Comparison of ENCODE assay signal across 21 cellular contexts in genomic region chr19:4707322-4707721, GRCh38. TPM values are rescaled to one million over a fixed set of nuclear protein-coding genes. Genes with fewer than 3 reads are reported as not detected.
DNase-seq lines count a peak whose midpoint lies in the region; ATAC-seq and TF ChIP-seq lines count a peak whose summit lies in the region.
"Had no signal": no experiment of that assay in that cellular context is flagged by ENCODE, and none has a peak within 500 bp of the region (broad histone marks: within the 10 kb centered on the region; RNA-seq: fewer than 3 reads in every experiment).

No MANE protein-coding gene starts in this region.

- H3K27ac Mint-ChIP-seq in endodermal cell: peak overlapping the region; percentile 19
- H3K27ac Mint-ChIP-seq in T-helper 17 cell: no peak overlapping the region
- H3K27ac Mint-ChIP-seq: activated CD4-positive, alpha-beta T cell treated with anti-CD3 and anti-CD28 coated beads, Interleukin-2, amount 10 ng/mL, durations not matched to agents 24 days and 14 days had no signal

- ATAC-seq in RWPE2 (ENCODE audit: low read depth) (no peak), lower lobe of right lung (no peak), T-helper 17 cell (no peak), GM21360 (IDR thresholded peaks at IDR 0.05; ENCODE audit: unreplicated experiment) (no peak)
- ATAC-seq: HCT116 had no signal

- peaks cover 62% of the 10 kb centered on the region for H3K36me3 Mint-ChIP-seq in endodermal cell (ENCODE audit: low read depth)
- H3K36me3 Mint-ChIP-seq in T-helper 17 cell (ENCODE audit: low read depth): peaks cover 1% of the 10 kb centered on the region

- TF ChIP-seq EP300 in stomach (IDR thresholded peaks at IDR 0.05): no peak

- H3K27ac ChIP-seq in RWPE2 (ENCODE audit: poor library complexity, severe bottlenecking): peak overlapping the region; percentile 99
- no peak overlapping the region for H3K27ac ChIP-seq in endodermal cell (ENCODE audit: low read depth, low read length)
- peak overlapping the region; percentile 31 for H3K27ac ChIP-seq in lower lobe of right lung
- H3K27ac ChIP-seq in stomach: peak overlapping the region in 4 of 5 donors; percentile 60 to 85 (median 76)
- H3K27ac ChIP-seq: thyroid gland, WERI-Rb-1 had no signal

- no peaks in the 10 kb centered on the region for H3K9me3 Mint-ChIP-seq in endodermal cell
- H3K9me3 Mint-ChIP-seq: activated CD4-positive, alpha-beta T cell treated with anti-CD3 and anti-CD28 coated beads, Interleukin-2, amount 10 ng/mL, durations not matched to agents 24 days and 14 days had no signal

- H3K9ac ChIP-seq in endodermal cell (ENCODE audit: extremely low read depth, low read length, poor library complexity, severe bottlenecking): no peak overlapping the region

- H3K27me3 Mint-ChIP-seq in endodermal cell (ENCODE audit: insufficient read depth) (no peaks in the 10 kb centered on the region), T-helper 17 cell (no peaks in the 10 kb centered on the region)
- H3K27me3 Mint-ChIP-seq: activated CD4-positive, alpha-beta T cell treated with anti-CD3 and anti-CD28 coated beads, Interleukin-2, amount 10 ng/mL, durations not matched to agents 24 days and 14 days had no signal

- H3K27me3 ChIP-seq in RWPE2 (ENCODE audit: insufficient read depth, poor library complexity, severe bottlenecking) (no peaks in the 10 kb centered on the region), endodermal cell (ENCODE audit: control insufficient read depth, insufficient read depth, low read length, poor library complexity, severe bottlenecking) (no peaks in the 10 kb centered on the region), lower lobe of right lung (ENCODE audit: low read depth) (no peaks in the 10 kb centered on the region), stomach (no peaks in the 10 kb centered on the region)
- H3K27me3 ChIP-seq: thyroid gland had no signal

- no peak for TF ChIP-seq POLR2A in stomach (IDR thresholded peaks at IDR 0.05)

- H3K9me3 ChIP-seq in RWPE2 (ENCODE audit: severe bottlenecking): no peaks in the 10 kb centered on the region
- no peaks in the 10 kb centered on the region for H3K9me3 ChIP-seq in endodermal cell (ENCODE audit: control insufficient read depth, low read length)
- H3K9me3 ChIP-seq in lower lobe of right lung: no peaks in the 10 kb centered on the region
- H3K9me3 ChIP-seq in stomach: no peaks in the 10 kb centered on the region
- H3K9me3 ChIP-seq in T-helper 17 cell (ENCODE audit: control insufficient read depth, low read length, poor library complexity, severe bottlenecking): no peaks in the 10 kb centered on the region
- H3K9me3 ChIP-seq: thyroid gland had no signal

- no peak overlapping the region for H3K4me3 Mint-ChIP-seq in endodermal cell
- H3K4me3 Mint-ChIP-seq in T-helper 17 cell: no peak overlapping the region
- H3K4me3 Mint-ChIP-seq: activated CD4-positive, alpha-beta T cell treated with anti-CD3 and anti-CD28 coated beads, Interleukin-2, amount 10 ng/mL, durations not matched to agents 24 days and 14 days had no signal

- H3K4me1 Mint-ChIP-seq in endodermal cell (peaks cover 3% of the 10 kb centered on the region), T-helper 17 cell (peaks cover 3% of the 10 kb centered on the region)

- H3K36me3 ChIP-seq in RWPE2 (ENCODE audit: low read depth) (peaks cover 91% of the 10 kb centered on the region), endodermal cell (ENCODE audit: control insufficient read depth, insufficient read depth, low read length) (peaks cover 45% of the 10 kb centered on the region), lower lobe of right lung (peaks cover 74% of the 10 kb centered on the region), stomach (peaks cover 35 to 84% (median 72%) of the 10 kb centered on the region in 4 donors)

- WGBS in endodermal cell (ENCODE audit: insufficient coverage in 1 of 2, insufficient read length in 1 of 2), 2 experiments: 92 to 100% methylated on average over 3 to 12 of the region's 12 CpGs
- 70 to 91% (median 87%) methylated on average over 11 to 12 of the region's 12 CpGs for WGBS in stomach, 5 donors

- TF ChIP-seq CTCF in RWPE2 (IDR thresholded peaks at IDR 0.05; ENCODE audit: poor library complexity, severe bottlenecking) (no peak), endodermal cell (conservative IDR thresholded peaks at IDR 0.05) (no peak), lower lobe of right lung (IDR thresholded peaks at IDR 0.05) (no peak), stomach (IDR thresholded peaks at IDR 0.05) (no peak)

- intact Hi-C loops in lower lobe of right lung (cut with DNase I): no loop called here
- intact Hi-C loops in stomach (cut with DNase I; ENCODE audit: low total_unique reads): no loop called here

- H3K4me1 ChIP-seq in RWPE2 (ENCODE audit: insufficient read depth, poor library complexity, severe bottlenecking): peaks cover 9% of the 10 kb centered on the region
- no peaks in the 10 kb centered on the region for H3K4me1 ChIP-seq in endodermal cell (ENCODE audit: control insufficient read depth, insufficient read depth, low read length)
- peaks cover 51% of the 10 kb centered on the region for H3K4me1 ChIP-seq in lower lobe of right lung
- H3K4me1 ChIP-seq in stomach: peaks cover 44 to 63% (median 52%) of the 10 kb centered on the region in 4 donors
- H3K4me1 ChIP-seq: thyroid gland had no signal

- DNase-seq in RWPE2 (ENCODE audit: low spot score) (no peak), endodermal cell (no peak), lower lobe of right lung (no peak), stomach (no peak), T-helper 17 cell (no peak), OCI-M1 (lab: John Stamatoyannopoulos, UW) (no peak), NCI-H2029 (lab: John Stamatoyannopoulos, UW) (no peak)
- DNase-seq: activated CD4-positive, alpha-beta T cell treated with anti-CD3 and anti-CD28 coated beads, Interleukin-2, amount 10 ng/mL, durations not matched to agents 24 days and 14 days; activated naive CD4-positive, alpha-beta T cell treated with anti-CD3 and anti-CD28 coated beads, Interleukin-2, amount 50 U/mL, for 16 hours; activated T-cell treated with anti-CD3 and anti-CD28 coated beads, Interleukin-2, amount 50 U/mL, for 48 hours; anterior cingulate cortex; NCI-H1092; NCI-H187; NCI-H2227 treated with DMSO at 0.1 percent for 48 hours; stimulated activated CD4-positive, alpha-beta T cell treated with anti-CD3 and anti-CD28 coated beads, Interleukin-12 subunit alpha, Interleukin-12 subunit beta, amount 100 ng/mL, for 4 hours; stimulated activated CD4-positive, alpha-beta T cell treated with anti-CD3 and anti-CD28 coated beads, Interleukin-4, amount 100 ng/mL, for 4 hours; stimulated activated naive CD4-positive, alpha-beta T cell treated with Interleukin-2 at 50 U/mL for 16 hours; WERI-Rb-1 had no signal

- no peak overlapping the region for H3K4me3 ChIP-seq in RWPE2 (ENCODE audit: severe bottlenecking)
- H3K4me3 ChIP-seq in endodermal cell (ENCODE audit: low read length): no peak overlapping the region
- no peak overlapping the region for H3K4me3 ChIP-seq in lower lobe of right lung
- H3K4me3 ChIP-seq in stomach: no peak overlapping the region
- H3K4me3 ChIP-seq: thyroid gland had no signal

RNA-seq across cellular contexts. Expression of gene DPP9, which starts 16.3 kb away (rescaled TPM):
- 10 to 100 TPM; 36.8 to 48.8 TPM for total RNA-seq in endodermal cell
- polyA plus RNA-seq in endodermal cell (2013, experiment 1 of 2): 21.0 TPM
- 17.8 TPM for polyA plus RNA-seq in endodermal cell (2013, experiment 2 of 2)
- total RNA-seq in lower lobe of right lung: 79.6 TPM
- total RNA-seq in stomach: 100 to 1,000 TPM in 2 of 5 donors, 10 to 100 TPM in 3; 24.6 to 178 (median 82.1) TPM
- 10 to 100 TPM; 18.7 to 30.2 (median 24.6) TPM for polyA plus RNA-seq in stomach
- total RNA-seq in T-helper 17 cell: 10 to 100 TPM; 84.1 to 91.8 TPM

RNA-seq across cellular contexts. Expression of gene MYDGF, which starts 37.2 kb away (rescaled TPM):
- 10 to 100 TPM; 58.7 to 64.0 TPM for total RNA-seq in endodermal cell
- 93.0 TPM for polyA plus RNA-seq in endodermal cell (2013, experiment 1 of 2)
- 93.7 TPM for polyA plus RNA-seq in endodermal cell (2013, experiment 2 of 2)
- 91.6 TPM for total RNA-seq in lower lobe of right lung
- total RNA-seq in stomach: 10 to 100 TPM; 41.4 to 77.5 (median 71.3) TPM
- polyA plus RNA-seq in stomach: 10 to 100 TPM; 66.4 to 86.6 (median 75.3) TPM
- 10 to 100 TPM; 33.9 to 37.9 TPM for total RNA-seq in T-helper 17 cell
